In the genomic region with DNA sequence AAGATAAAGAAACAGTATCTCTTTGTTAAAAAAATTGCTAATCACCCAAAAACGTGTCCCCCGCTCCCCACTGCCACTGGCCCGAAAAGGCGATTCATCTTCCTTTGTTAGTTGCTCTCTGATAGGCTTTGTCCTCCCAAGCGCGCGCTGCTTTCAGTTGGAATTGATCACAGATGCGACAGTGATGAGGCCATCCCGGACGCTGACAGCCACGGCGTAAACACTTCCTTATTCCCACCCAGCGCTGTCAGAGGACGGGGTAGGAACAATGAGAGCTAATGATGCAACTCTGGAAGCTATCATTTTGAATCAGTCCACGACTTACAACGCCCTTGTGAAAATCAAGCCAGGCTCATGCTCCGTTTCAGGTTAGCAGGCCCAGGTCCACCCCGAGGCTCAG, we compare ENCODE assay signal across 22 cellular contexts. TPM values are rescaled to one million over a fixed set of nuclear protein-coding genes. Genes with fewer than 3 reads are reported as not detected.
DNase-seq lines count a peak whose midpoint lies in the region; FAIRE-seq and TF ChIP-seq lines count a peak whose summit lies in the region.
"Had no signal": no experiment of that assay in that cellular context is flagged by ENCODE, and none has a peak within 500 bp of the region (broad histone marks: within the 10 kb centered on the region; RNA-seq: fewer than 3 reads in every experiment).

No MANE protein-coding gene starts in this region.

- no peaks in the 10 kb centered on the region for H3K27me3 ChIP-seq in astrocyte (ENCODE audit: insufficient read depth, low read length)
- H3K27me3 ChIP-seq: BE2C, MG63, Peyer's patch had no signal

- H3K9me3 ChIP-seq in astrocyte (ENCODE audit: insufficient read depth, low read depth, low read length): no peaks in the 10 kb centered on the region
- H3K9me3 ChIP-seq: BE2C, MG63, Peyer's patch had no signal

- H3K4me1 ChIP-seq in astrocyte (ENCODE audit: insufficient read depth, low read length): peaks cover 5% of the 10 kb centered on the region
- H3K4me1 ChIP-seq: BE2C, Peyer's patch had no signal

- peak overlapping the region; percentile 60 for H3K4me2 ChIP-seq in astrocyte (ENCODE audit: low read length)

- H3K36me3 ChIP-seq in astrocyte (ENCODE audit: insufficient read depth, low read length): peaks cover 3% of the 10 kb centered on the region
- H3K36me3 ChIP-seq: BE2C, MG63 had no signal

- TF ChIP-seq CTCF in astrocyte (IDR thresholded peaks at IDR 0.05; ENCODE audit: insufficient read depth, low read depth, low read length) (no peak), neural crest cell (conservative IDR thresholded peaks at IDR 0.05) (no peak), lower leg skin (IDR thresholded peaks at IDR 0.05) (no peak)

- H3K9ac ChIP-seq in astrocyte (ENCODE audit: low read length): no peak overlapping the region

- peak overlapping the region; percentile 51 for H2AFZ ChIP-seq in astrocyte (ENCODE audit: low read depth, low read length)

- TF ChIP-seq POLR2A in lower leg skin (IDR thresholded peaks at IDR 0.05): no peak

- no peak for FAIRE-seq in astrocyte (lab: Jason Lieb, UNC)
- FAIRE-seq: GM12892 had no signal

- DNase-seq in Ammon's horn (ENCODE audit: low spot score) (peak; percentile 78), astrocyte (ENCODE audit: low read depth) (no peak), globus pallidus (ENCODE audit: low spot score) (peak; percentile 80), neural crest cell (ENCODE audit: low read depth, low spot score) (peak; percentile 4), lower leg skin (ENCODE audit: low spot score in 2 of 2) (no peak), EL (no peak), D341Med (ENCODE audit: low spot score) (no peak)
- no peak for DNase-seq in stimulated activated CD4-positive, alpha-beta T cell treated with anti-CD3 and anti-CD28 coated beads, Interleukin-4, amount 100 ng/mL, for 4 hours
- DNase-seq: BE2C; CD8-positive, alpha-beta T cell; DND-41; GDM1; MG63; NCI-H1092 treated with DMSO at 0.1 percent for 48 hours; NCI-H1694; NCI-H2107; NCI-H2227 treated with DMSO at 0.1 percent for 48 hours; NCI-H524; Peyer's patch had no signal

- H3K27ac Mint-ChIP-seq in astrocyte (ENCODE audit: unreplicated experiment): no peak overlapping the region
- H3K27ac Mint-ChIP-seq in neural crest cell (ENCODE audit: unreplicated experiment): peak overlapping the region; percentile 69
- H3K27ac Mint-ChIP-seq: CD8-positive, alpha-beta T cell had no signal

- H3K9me3 Mint-ChIP-seq in astrocyte (ENCODE audit: unreplicated experiment) (peaks cover 3% of the 10 kb centered on the region), neural crest cell (no peaks in the 10 kb centered on the region)

- H3K36me3 Mint-ChIP-seq in astrocyte (ENCODE audit: low read depth, unreplicated experiment): peaks cover 24% of the 10 kb centered on the region
- peaks cover 19% of the 10 kb centered on the region for H3K36me3 Mint-ChIP-seq in neural crest cell (ENCODE audit: low read depth)
- H3K36me3 Mint-ChIP-seq: CD8-positive, alpha-beta T cell had no signal

- H3K4me3 Mint-ChIP-seq in astrocyte (ENCODE audit: unreplicated experiment): no peak overlapping the region
- no peak overlapping the region for H3K4me3 Mint-ChIP-seq in neural crest cell
- H3K4me3 Mint-ChIP-seq: CD8-positive, alpha-beta T cell had no signal

- H3K27ac ChIP-seq in astrocyte (ENCODE audit: low read depth, low read length): no peak overlapping the region
- H3K27ac ChIP-seq: 22Rv1, Peyer's patch had no signal

- no peaks in the 10 kb centered on the region for H3K4me1 Mint-ChIP-seq in astrocyte (ENCODE audit: low read depth, unreplicated experiment)
- peaks cover 4% of the 10 kb centered on the region for H3K4me1 Mint-ChIP-seq in neural crest cell

- H3K27me3 Mint-ChIP-seq in astrocyte (ENCODE audit: low read depth, unreplicated experiment) (no peaks in the 10 kb centered on the region), neural crest cell (ENCODE audit: low read depth) (no peaks in the 10 kb centered on the region)

- intact Hi-C loops in lower leg skin (cut with DNase I; ENCODE audit: low total_unique reads): no loop called here

- H3K79me2 ChIP-seq in astrocyte (ENCODE audit: insufficient read depth, low read length): no peaks in the 10 kb centered on the region

- H4K20me1 ChIP-seq in astrocyte (ENCODE audit: insufficient read depth, low read length): no peaks in the 10 kb centered on the region

- WGBS in lower leg skin, 2 donors: 81% methylated on average over 17 to 18 of the region's 18 CpGs

- H3K4me3 ChIP-seq in astrocyte (ENCODE audit: insufficient read depth, low read depth, low read length) (no peak overlapping the region), lower leg skin (ENCODE audit: low read depth, poor library complexity, severe bottlenecking) (no peak overlapping the region)
- H3K4me3 ChIP-seq: MG63, Peyer's patch had no signal

RNA-seq across cellular contexts. Expression of gene SOD3, which starts 21.4 kb away (rescaled TPM):
- total RNA-seq in astrocyte (8.6 and 12.0 TPM in 2 replicates), neural crest cell (0.16 and 0.32 TPM in 2 replicates), lower leg skin (10 to 100 TPM; 48.3 to 73.6 (median 62.7) TPM)
- total RNA-seq: CD8-positive, alpha-beta T cell; H4 had no signal

Comparison
In these comparisons a context has a peak if more than half of its experiments do, and no peak if none do; other contexts are left out.
1. DNase-seq: peak in Ammon's horn (single experiment), globus pallidus (single experiment) and neural crest cell (single experiment); none in astrocyte (single experiment), lower leg skin (0 of 2), EL (single experiment), D341Med (single experiment) and stimulated activated CD4-positive, alpha-beta T cell treated with anti-CD3 and anti-CD28 coated beads, Interleukin-4, amount 100 ng/mL, for 4 hours (0 of 2).